ENCODE assay signal across 1 cellular context in genomic region chr9:137618105-137619067, GRCh38.
TF ChIP-seq lines count a peak whose summit lies in the region.

TSS of gene EHMT1 (plus strand) at chr9:137619005. CDS start at chr9:137619029, 24 bp downstream.

TF ChIP-seq in HepG2, 621 proteins besides CTCF, POLR2A, EP300 and RAD21 (continued from another document and continues in another):
- no peak for TF ChIP-seq ZBTB40 (IDR thresholded peaks at IDR 0.05)
- TF ChIP-seq ZBTB40 (CRISPR knock-in tag; IDR thresholded peaks at IDR 0.05): peak; percentile 36; the same call in 1 of the 2 replicates
- no peak for TF ChIP-seq ZNF446 (CRISPR knock-in tag; IDR thresholded peaks at IDR 0.05)
- no peak for TF ChIP-seq STAT5B (CRISPR knock-in tag; IDR thresholded peaks at IDR 0.05)
- TF ChIP-seq ARID4A (CRISPR knock-in tag; IDR thresholded peaks at IDR 0.05; ENCODE audit: borderline replicate concordance): peak; percentile 83; the same call in 1 of the 2 replicates
- no peak for TF ChIP-seq U2AF2 (IDR thresholded peaks at IDR 0.05; ENCODE audit: low read depth, low read length)
- TF ChIP-seq KDM5A (IDR thresholded peaks at IDR 0.05; ENCODE audit: borderline replicate concordance, low read length): peak; percentile 78; the same call in 1 of the 2 replicates
- TF ChIP-seq KDM1A (CRISPR knock-in tag; IDR thresholded peaks at IDR 0.05): no peak
- TF ChIP-seq ZNF180 (CRISPR knock-in tag; IDR thresholded peaks at IDR 0.05; ENCODE audit: borderline replicate concordance, low read depth): no peak
- TF ChIP-seq BCL6 (CRISPR knock-in tag; IDR thresholded peaks at IDR 0.05): no peak
- no peak for TF ChIP-seq ETV5 (CRISPR knock-in tag; IDR thresholded peaks at IDR 0.05; ENCODE audit: borderline replicate concordance)
- no peak for TF ChIP-seq SMC3 (IDR thresholded peaks at IDR 0.05; ENCODE audit: low read length)
- TF ChIP-seq ZNF557 (CRISPR knock-in tag; IDR thresholded peaks at IDR 0.05): no peak
- no peak for TF ChIP-seq SNRNP70 (IDR thresholded peaks at IDR 0.05; ENCODE audit: low read depth, low read length)
- TF ChIP-seq ZNF496 (CRISPR knock-in tag; IDR thresholded peaks at IDR 0.05; ENCODE audit: insufficient replicate concordance): no peak
- TF ChIP-seq, protein P1, sequence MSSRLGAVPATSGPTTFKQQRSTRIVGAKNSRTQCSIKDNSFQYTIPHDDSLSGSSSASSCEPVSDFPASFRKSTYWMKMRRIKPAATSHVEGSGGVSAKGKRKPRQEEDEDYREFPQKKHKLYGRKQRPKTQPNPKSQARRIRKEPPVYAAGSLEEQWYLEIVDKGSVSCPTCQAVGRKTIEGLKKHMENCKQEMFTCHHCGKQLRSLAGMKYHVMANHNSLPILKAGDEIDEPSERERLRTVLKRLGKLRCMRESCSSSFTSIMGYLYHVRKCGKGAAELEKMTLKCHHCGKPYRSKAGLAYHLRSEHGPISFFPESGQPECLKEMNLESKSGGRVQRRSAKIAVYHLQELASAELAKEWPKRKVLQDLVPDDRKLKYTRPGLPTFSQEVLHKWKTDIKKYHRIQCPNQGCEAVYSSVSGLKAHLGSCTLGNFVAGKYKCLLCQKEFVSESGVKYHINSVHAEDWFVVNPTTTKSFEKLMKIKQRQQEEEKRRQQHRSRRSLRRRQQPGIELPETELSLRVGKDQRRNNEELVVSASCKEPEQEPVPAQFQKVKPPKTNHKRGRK (CRISPR knock-in tag; IDR thresholded peaks at IDR 0.05): no peak
- TF ChIP-seq ZMYM2 (CRISPR knock-in tag; IDR thresholded peaks at IDR 0.05): no peak
- TF ChIP-seq THAP8 (CRISPR knock-in tag; IDR thresholded peaks at IDR 0.05; ENCODE audit: borderline replicate concordance): no peak; the same call in 1 of the 2 replicates
- TF ChIP-seq XRCC5 (optimal IDR thresholded peaks at IDR 0.05; ENCODE audit: low read length): no peak
- no peak for TF ChIP-seq ISX (CRISPR knock-in tag; conservative IDR thresholded peaks at IDR 0.05)
- TF ChIP-seq ZNF556 (CRISPR knock-in tag; IDR thresholded peaks at IDR 0.05; ENCODE audit: borderline replicate concordance): no peak; the same call in 1 of the 2 replicates
- TF ChIP-seq ZNF737 (CRISPR knock-in tag; IDR thresholded peaks at IDR 0.05; ENCODE audit: borderline replicate concordance): no peak
- TF ChIP-seq MAF1 (CRISPR knock-in tag; IDR thresholded peaks at IDR 0.05; ENCODE audit: borderline replicate concordance): 0 out of 2 replicates have a peak, but pooled peaks have one; percentile 26
- no peak for TF ChIP-seq IRF2 (CRISPR knock-in tag; IDR thresholded peaks at IDR 0.05)
- TF ChIP-seq MEF2D (CRISPR knock-in tag; IDR thresholded peaks at IDR 0.05): peak; percentile 80; the same call in 1 of the 2 replicates
- TF ChIP-seq KAT8 (CRISPR knock-in tag; IDR thresholded peaks at IDR 0.05): peak; percentile 89
- TF ChIP-seq ZNF468 (CRISPR knock-in tag; IDR thresholded peaks at IDR 0.05): no peak
- TF ChIP-seq EZH2 (conservative IDR thresholded peaks at IDR 0.05; ENCODE audit: low read depth, low read length): no peak
- TF ChIP-seq KDM4B (CRISPR knock-in tag; IDR thresholded peaks at IDR 0.05): peak; percentile 67; the same call in 1 of the 2 replicates
- no peak for TF ChIP-seq ZNF121 (CRISPR knock-in tag; IDR thresholded peaks at IDR 0.05)
- no peak for TF ChIP-seq TBX3 (IDR thresholded peaks at IDR 0.05; ENCODE audit: borderline replicate concordance)
- TF ChIP-seq, protein P2, sequence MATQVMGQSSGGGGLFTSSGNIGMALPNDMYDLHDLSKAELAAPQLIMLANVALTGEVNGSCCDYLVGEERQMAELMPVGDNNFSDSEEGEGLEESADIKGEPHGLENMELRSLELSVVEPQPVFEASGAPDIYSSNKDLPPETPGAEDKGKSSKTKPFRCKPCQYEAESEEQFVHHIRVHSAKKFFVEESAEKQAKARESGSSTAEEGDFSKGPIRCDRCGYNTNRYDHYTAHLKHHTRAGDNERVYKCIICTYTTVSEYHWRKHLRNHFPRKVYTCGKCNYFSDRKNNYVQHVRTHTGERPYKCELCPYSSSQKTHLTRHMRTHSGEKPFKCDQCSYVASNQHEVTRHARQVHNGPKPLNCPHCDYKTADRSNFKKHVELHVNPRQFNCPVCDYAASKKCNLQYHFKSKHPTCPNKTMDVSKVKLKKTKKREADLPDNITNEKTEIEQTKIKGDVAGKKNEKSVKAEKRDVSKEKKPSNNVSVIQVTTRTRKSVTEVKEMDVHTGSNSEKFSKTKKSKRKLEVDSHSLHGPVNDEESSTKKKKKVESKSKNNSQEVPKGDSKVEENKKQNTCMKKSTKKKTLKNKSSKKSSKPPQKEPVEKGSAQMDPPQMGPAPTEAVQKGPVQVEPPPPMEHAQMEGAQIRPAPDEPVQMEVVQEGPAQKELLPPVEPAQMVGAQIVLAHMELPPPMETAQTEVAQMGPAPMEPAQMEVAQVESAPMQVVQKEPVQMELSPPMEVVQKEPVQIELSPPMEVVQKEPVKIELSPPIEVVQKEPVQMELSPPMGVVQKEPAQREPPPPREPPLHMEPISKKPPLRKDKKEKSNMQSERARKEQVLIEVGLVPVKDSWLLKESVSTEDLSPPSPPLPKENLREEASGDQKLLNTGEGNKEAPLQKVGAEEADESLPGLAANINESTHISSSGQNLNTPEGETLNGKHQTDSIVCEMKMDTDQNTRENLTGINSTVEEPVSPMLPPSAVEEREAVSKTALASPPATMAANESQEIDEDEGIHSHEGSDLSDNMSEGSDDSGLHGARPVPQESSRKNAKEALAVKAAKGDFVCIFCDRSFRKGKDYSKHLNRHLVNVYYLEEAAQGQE (IDR thresholded peaks at IDR 0.05; ENCODE audit: borderline replicate concordance in 1 of 2, low read depth in 1 of 2, low read length in 2 of 2): 0 out of 4 replicates have a peak, but pooled peaks of 1 of the 2 experiments have one; percentile 5
- TF ChIP-seq ZNF780A (CRISPR knock-in tag; IDR thresholded peaks at IDR 0.05): no peak
- no peak for TF ChIP-seq MBNL3 (CRISPR knock-in tag; conservative IDR thresholded peaks at IDR 0.05)
- TF ChIP-seq RFXANK (CRISPR knock-in tag; IDR thresholded peaks at IDR 0.05): no peak
- no peak for TF ChIP-seq SRSF1 (optimal IDR thresholded peaks at IDR 0.05; ENCODE audit: low read depth, low read length)
- TF ChIP-seq ZNF788 (CRISPR knock-in tag; IDR thresholded peaks at IDR 0.05; ENCODE audit: borderline replicate concordance): peak; percentile 65; the same call in 1 of the 2 replicates
- no peak for TF ChIP-seq USF2 (IDR thresholded peaks at IDR 0.05; ENCODE audit: low read depth, low read length)
- no peak for TF ChIP-seq USF2 (CRISPR knock-in tag; IDR thresholded peaks at IDR 0.05; ENCODE audit: borderline replicate concordance)
